Comparison of ENCODE assay signal across 1 cellular context in the genomic region with DNA sequence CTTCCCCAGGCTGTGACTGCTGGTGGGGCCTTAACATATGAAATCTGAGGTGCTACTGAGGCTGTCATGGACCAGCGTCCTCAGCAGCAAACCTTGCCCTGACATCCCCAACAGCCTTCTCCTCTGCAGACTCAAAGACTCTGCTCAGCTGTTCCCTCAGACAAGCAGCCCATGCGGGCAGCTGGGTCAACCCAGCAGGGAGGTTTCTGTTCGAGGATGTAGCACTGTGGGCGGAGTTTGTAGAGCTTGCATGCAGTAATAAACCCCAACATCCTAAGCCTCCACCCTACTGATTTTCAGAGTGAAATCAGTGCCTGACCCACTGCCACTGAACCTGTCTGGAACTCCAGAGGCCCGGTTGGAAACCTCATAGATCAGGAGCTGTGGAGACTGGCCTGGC.
TF ChIP-seq lines count a peak whose summit lies in the region.

No MANE protein-coding gene starts in this region.

TF ChIP-seq in GM12878, 131 proteins besides CTCF, POLR2A, EP300 and RAD21 (continued from another document):
- no peak for TF ChIP-seq ELK1 (IDR thresholded peaks at IDR 0.05; ENCODE audit: low read depth, low read length)
- no peak for TF ChIP-seq SREBF2 (IDR thresholded peaks at IDR 0.05; ENCODE audit: low read length)
- TF ChIP-seq SUZ12 (IDR thresholded peaks at IDR 0.05; ENCODE audit: unreplicated experiment): no peak
- TF ChIP-seq, protein P1, sequence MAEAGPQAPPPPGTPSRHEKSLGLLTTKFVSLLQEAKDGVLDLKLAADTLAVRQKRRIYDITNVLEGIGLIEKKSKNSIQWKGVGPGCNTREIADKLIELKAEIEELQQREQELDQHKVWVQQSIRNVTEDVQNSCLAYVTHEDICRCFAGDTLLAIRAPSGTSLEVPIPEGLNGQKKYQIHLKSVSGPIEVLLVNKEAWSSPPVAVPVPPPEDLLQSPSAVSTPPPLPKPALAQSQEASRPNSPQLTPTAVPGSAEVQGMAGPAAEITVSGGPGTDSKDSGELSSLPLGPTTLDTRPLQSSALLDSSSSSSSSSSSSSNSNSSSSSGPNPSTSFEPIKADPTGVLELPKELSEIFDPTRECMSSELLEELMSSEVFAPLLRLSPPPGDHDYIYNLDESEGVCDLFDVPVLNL (IDR thresholded peaks at IDR 0.05; ENCODE audit: low read depth, low read length): no peak
- no peak for TF ChIP-seq NR2C1 (IDR thresholded peaks at IDR 0.05)
- no peak for TF ChIP-seq SRF (IDR thresholded peaks at IDR 0.05; ENCODE audit: low read depth in 2 of 2, low read length in 2 of 2)
- no peak for TF ChIP-seq RBBP5 (conservative IDR thresholded peaks at IDR 0.05)
